1 cellular context compared by ENCODE assay signal in the genomic region with DNA sequence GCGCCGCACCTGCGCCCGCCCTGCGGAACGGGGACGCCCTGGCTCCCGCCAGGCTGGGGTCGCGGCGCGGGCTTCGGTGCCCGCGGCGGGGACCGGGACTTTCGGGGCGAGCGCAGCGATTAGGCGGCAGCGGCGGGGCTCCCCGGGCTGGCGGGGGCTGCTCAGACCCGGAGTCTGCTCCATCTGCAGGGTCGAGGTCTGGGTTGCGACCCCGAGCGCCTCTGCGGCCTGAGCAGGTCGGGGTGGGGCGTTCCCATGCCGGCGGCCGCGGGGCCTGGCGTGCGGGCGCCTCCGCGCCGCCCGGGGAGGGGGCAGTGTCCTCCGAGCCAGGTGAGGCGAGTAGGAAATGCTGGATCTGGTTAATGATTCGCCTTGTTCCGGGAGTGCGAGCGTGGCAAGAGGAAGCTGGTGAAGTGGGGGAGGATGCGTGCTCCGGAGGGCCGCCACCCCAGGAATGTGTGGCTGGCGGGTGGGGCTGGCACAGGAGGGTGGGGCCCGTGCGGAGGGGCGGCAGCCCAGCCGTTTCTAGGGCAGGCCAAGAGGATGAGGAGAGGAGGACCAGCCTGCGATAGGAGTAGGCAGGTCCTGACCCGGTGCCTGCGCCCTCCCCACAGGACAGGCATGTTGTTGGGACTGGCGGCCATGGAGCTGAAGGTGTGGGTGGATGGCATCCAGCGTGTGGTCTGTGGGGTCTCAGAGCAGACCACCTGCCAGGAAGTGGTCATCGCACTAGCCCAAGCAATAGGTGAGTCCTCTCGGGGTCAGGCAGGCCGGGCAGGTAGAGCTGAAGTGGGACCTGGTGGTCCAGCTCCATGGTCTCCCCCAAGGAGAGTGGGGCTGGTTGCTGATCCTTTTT.
A peak's percentile ranks its signal among the peaks of the same experiment; 100 is the strongest.
TF ChIP-seq lines count a peak whose summit lies in the region.

No MANE protein-coding gene starts in this region.

TF ChIP-seq in GM12878, 131 proteins besides CTCF, POLR2A, EP300 and RAD21 (continues in another document):
- TF ChIP-seq TCF3 (IDR thresholded peaks at IDR 0.05; ENCODE audit: borderline replicate concordance, insufficient read depth, low read depth, low read length) (0 out of 2 replicates have a peak, but pooled peaks have one; percentile 1), CEBPB (IDR thresholded peaks at IDR 0.05; ENCODE audit: borderline replicate concordance in 1 of 2, low read depth in 2 of 2, low read length in 2 of 2) (no peak), CHD2 (IDR thresholded peaks at IDR 0.05; ENCODE audit: borderline replicate concordance, low read depth, low read length) (no peak), MYC (IDR thresholded peaks at IDR 0.05; ENCODE audit: insufficient read depth, insufficient read length, insufficient replicate concordance, low read length, severe bottlenecking) (no peak), RB1 (IDR thresholded peaks at IDR 0.05; ENCODE audit: borderline replicate concordance) (peak; percentile 65; the same call in 1 of the 2 replicates), SMARCA5 (IDR thresholded peaks at IDR 0.05) (0 out of 2 replicates have a peak, but pooled peaks have one; percentile 3), POLR2AphosphoS2 (IDR thresholded peaks at IDR 0.05; ENCODE audit: low read depth, low read length) (0 out of 2 replicates have a peak, but pooled peaks have one; percentile 34), ZZZ3 (IDR thresholded peaks at IDR 0.05; ENCODE audit: control insufficient read depth, insufficient read length, low read depth) (no peak), HSF1 (IDR thresholded peaks at IDR 0.05; ENCODE audit: low read depth, low read length) (no peak), SKIL (IDR thresholded peaks at IDR 0.05; ENCODE audit: low read depth, poor library complexity, severe bottlenecking) (no peak), LARP7 (IDR thresholded peaks at IDR 0.05) (peak; percentile 93; the same call in 1 of the 2 replicates), RAD51 (IDR thresholded peaks at IDR 0.05) (no peak), FOS (IDR thresholded peaks at IDR 0.05; ENCODE audit: borderline replicate concordance, extremely low read depth, insufficient read length) (no peak), EGR1 (IDR thresholded peaks at IDR 0.05; ENCODE audit: borderline replicate concordance in 1 of 2, low read depth in 2 of 2, low read length in 2 of 2) (0 out of 3 replicates have a peak, but pooled peaks of 1 of the 2 experiments have one; percentile 78), IKZF1 (conservative IDR thresholded peaks at IDR 0.05) (peak; percentile 46), NFXL1 (IDR thresholded peaks at IDR 0.05; ENCODE audit: borderline replicate concordance) (no peak), BMI1 (IDR thresholded peaks at IDR 0.05; ENCODE audit: borderline replicate concordance) (no peak), HDAC6 (IDR thresholded peaks at IDR 0.05; ENCODE audit: unreplicated experiment) (no peak), E4F1 (IDR thresholded peaks at IDR 0.05; ENCODE audit: borderline replicate concordance, partially characterized antibody) (no peak), IRF4 (IDR thresholded peaks at IDR 0.05; ENCODE audit: low read depth, low read length) (no peak), BACH1 (IDR thresholded peaks at IDR 0.05; ENCODE audit: borderline replicate concordance) (0 out of 2 replicates have a peak, but pooled peaks have one; percentile 58), PRDM15 (CRISPR knock-in tag; IDR thresholded peaks at IDR 0.05) (no peak)
- TF ChIP-seq, protein P1, sequence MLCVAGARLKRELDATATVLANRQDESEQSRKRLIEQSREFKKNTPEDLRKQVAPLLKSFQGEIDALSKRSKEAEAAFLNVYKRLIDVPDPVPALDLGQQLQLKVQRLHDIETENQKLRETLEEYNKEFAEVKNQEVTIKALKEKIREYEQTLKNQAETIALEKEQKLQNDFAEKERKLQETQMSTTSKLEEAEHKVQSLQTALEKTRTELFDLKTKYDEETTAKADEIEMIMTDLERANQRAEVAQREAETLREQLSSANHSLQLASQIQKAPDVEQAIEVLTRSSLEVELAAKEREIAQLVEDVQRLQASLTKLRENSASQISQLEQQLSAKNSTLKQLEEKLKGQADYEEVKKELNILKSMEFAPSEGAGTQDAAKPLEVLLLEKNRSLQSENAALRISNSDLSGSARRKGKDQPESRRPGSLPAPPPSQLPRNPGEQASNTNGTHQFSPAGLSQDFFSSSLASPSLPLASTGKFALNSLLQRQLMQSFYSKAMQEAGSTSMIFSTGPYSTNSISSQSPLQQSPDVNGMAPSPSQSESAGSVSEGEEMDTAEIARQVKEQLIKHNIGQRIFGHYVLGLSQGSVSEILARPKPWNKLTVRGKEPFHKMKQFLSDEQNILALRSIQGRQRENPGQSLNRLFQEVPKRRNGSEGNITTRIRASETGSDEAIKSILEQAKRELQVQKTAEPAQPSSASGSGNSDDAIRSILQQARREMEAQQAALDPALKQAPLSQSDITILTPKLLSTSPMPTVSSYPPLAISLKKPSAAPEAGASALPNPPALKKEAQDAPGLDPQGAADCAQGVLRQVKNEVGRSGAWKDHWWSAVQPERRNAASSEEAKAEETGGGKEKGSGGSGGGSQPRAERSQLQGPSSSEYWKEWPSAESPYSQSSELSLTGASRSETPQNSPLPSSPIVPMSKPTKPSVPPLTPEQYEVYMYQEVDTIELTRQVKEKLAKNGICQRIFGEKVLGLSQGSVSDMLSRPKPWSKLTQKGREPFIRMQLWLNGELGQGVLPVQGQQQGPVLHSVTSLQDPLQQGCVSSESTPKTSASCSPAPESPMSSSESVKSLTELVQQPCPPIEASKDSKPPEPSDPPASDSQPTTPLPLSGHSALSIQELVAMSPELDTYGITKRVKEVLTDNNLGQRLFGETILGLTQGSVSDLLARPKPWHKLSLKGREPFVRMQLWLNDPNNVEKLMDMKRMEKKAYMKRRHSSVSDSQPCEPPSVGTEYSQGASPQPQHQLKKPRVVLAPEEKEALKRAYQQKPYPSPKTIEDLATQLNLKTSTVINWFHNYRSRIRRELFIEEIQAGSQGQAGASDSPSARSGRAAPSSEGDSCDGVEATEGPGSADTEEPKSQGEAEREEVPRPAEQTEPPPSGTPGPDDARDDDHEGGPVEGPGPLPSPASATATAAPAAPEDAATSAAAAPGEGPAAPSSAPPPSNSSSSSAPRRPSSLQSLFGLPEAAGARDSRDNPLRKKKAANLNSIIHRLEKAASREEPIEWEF (IDR thresholded peaks at IDR 0.05; ENCODE audit: insufficient replicate concordance, low read depth, low read length) = no peak
- TF ChIP-seq, protein P2, sequence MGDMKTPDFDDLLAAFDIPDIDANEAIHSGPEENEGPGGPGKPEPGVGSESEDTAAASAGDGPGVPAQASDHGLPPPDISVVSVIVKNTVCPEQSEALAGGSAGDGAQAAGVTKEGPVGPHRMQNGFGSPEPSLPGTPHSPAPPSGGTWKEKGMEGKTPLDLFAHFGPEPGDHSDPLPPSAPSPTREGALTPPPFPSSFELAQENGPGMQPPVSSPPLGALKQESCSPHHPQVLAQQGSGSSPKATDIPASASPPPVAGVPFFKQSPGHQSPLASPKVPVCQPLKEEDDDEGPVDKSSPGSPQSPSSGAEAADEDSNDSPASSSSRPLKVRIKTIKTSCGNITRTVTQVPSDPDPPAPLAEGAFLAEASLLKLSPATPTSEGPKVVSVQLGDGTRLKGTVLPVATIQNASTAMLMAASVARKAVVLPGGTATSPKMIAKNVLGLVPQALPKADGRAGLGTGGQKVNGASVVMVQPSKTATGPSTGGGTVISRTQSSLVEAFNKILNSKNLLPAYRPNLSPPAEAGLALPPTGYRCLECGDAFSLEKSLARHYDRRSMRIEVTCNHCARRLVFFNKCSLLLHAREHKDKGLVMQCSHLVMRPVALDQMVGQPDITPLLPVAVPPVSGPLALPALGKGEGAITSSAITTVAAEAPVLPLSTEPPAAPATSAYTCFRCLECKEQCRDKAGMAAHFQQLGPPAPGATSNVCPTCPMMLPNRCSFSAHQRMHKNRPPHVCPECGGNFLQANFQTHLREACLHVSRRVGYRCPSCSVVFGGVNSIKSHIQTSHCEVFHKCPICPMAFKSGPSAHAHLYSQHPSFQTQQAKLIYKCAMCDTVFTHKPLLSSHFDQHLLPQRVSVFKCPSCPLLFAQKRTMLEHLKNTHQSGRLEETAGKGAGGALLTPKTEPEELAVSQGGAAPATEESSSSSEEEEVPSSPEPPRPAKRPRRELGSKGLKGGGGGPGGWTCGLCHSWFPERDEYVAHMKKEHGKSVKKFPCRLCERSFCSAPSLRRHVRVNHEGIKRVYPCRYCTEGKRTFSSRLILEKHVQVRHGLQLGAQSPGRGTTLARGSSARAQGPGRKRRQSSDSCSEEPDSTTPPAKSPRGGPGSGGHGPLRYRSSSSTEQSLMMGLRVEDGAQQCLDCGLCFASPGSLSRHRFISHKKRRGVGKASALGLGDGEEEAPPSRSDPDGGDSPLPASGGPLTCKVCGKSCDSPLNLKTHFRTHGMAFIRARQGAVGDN (IDR thresholded peaks at IDR 0.05) = 0 out of 2 replicates have a peak, but pooled peaks have one; percentile 30
